In genomic region chr20:44651507-44652373, GRCh38 we compare ENCODE assay signal across 8 cellular contexts. TPM values are rescaled to one million over a fixed set of nuclear protein-coding genes. Genes with fewer than 3 reads are reported as not detected.
DNase-seq lines count a peak whose midpoint lies in the region; TF ChIP-seq lines count a peak whose summit lies in the region.

ADA (minus strand) TSS chr20:44651699; CDS start chr20:44651607, 92 bp downstream.

- no peaks in the 10 kb centered on the region for H3K9me3 ChIP-seq in iPS-18c (ENCODE audit: control insufficient read depth, insufficient read depth, low read length)

- H3K4me3 ChIP-seq in iPS-18c (ENCODE audit: insufficient read depth, low read depth, low read length) (peak within 1 kb of the TSS; percentile 81), skeletal muscle cell (ENCODE audit: low read depth, low read length) (peak within 1 kb of the TSS; percentile 70)

- 0 out of 2 replicates have a peak, but pooled peaks have one; percentile 5 for TF ChIP-seq CTCF in GM12874 (IDR thresholded peaks at IDR 0.05; ENCODE audit: insufficient read depth, low read depth, low read length)

- peaks cover 1% of the 10 kb centered on the region for H3K36me3 Mint-ChIP-seq in IgD-negative memory B cell

- intact Hi-C loops in T-helper 1 cell treated with Interleukin-12 subunit alpha and Interleukin-12 subunit beta and Interleukin-4 antibody, amounts not matched to agents 30 ng/mL and 1 ng/mL, for 36 hours (cut with micrococcal nuclease) = loop anchor here (1.0 to 5.0 kb wide), 7 partner anchors 7 to 766 kb away; partner anchors contain the start of genes PIGT, STK4 and TTPAL

- peaks cover under 1% of the 10 kb centered on the region for H3K27me3 Mint-ChIP-seq in IgD-negative memory B cell

- in situ Hi-C loops in T47D (cut with HindIII; ENCODE audit: low pct_unique_long_range_greater_than_20kb, low sequenced_read_pairs) = no loop called here

- DNase-seq in T47D (ENCODE audit: low read depth in 1 of 2, low spot score in 1 of 2) = peak; percentile 34 to 63
- no peak for DNase-seq in skeletal muscle cell (ENCODE audit: low read depth)
- no peak for DNase-seq in cortex of kidney (lab: John Stamatoyannopoulos, UW)
- no peak for DNase-seq in T1000 (lab: John Stamatoyannopoulos, UW)

- H3K27ac Mint-ChIP-seq in IgD-negative memory B cell = peak within 1 kb of the TSS; percentile 0 to 86 (median 1)

- peaks cover 19 to 33% (median 24%) of the 10 kb centered on the region in 3 donors for H3K4me1 Mint-ChIP-seq in IgD-negative memory B cell

- H3K4me3 Mint-ChIP-seq in IgD-negative memory B cell = peak within 1 kb of the TSS; percentile 81 to 96 (median 93)

- H3K9me3 Mint-ChIP-seq in IgD-negative memory B cell = no peaks in the 10 kb centered on the region

RNA-seq across cellular contexts. Expression of gene ADA, which starts in this region (rescaled TPM):
- polyA plus RNA-seq in IgD-negative memory B cell = 10.5 TPM
- total RNA-seq in T-helper 1 cell treated with Interleukin-12 subunit alpha and Interleukin-12 subunit beta and Interleukin-4 antibody, amounts not matched to agents 30 ng/mL and 1 ng/mL, for 36 hours = 98.8 and 105 TPM in 2 replicates

Comparison
In these comparisons a context has a peak if more than half of its experiments do, and no peak if none do; other contexts are left out.
1. DNase-seq: peak in T47D (2 of 2); none in skeletal muscle cell (single experiment), cortex of kidney (single experiment) and T1000 (single experiment).